8 cellular contexts compared by ENCODE assay signal in the genomic region with DNA sequence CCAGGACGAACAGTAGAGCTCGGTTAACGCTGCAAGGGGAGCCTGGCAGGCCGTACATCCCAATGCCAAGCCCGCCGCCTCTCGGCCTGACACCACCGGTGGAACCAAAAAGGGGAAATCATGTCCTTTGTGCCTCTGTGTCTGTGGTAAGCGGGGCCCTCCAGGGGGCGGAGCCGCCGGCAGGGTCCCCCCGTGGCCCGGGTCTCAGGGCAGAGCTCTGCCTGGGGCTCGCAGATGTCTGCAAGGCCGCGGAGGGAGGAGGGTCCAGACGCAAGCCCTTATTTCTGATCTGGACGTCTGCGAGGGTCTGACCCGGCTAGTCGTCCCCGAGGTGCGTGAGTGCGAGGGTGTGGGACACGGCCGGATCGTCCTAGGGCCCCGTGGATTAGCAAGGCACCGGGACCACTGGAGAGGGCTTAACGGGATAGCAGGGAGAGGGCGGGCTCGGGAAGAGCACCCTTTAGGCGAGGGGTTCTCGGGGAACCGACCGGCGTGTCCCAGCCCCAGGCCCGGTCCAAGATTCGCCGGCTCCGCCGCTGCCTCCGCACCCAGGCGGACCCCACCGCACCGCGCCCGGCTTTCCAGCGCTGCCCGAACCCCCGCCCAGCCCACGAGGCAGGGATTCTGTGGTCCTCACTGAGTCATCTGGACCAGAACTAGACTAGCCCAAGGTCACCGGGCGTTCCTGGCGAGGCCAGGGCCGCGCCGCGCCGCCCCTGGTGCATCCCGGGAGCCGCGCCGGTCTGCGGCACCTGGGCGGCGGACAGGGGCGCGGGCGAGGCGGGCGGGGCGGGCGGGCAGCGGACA. TPM values are rescaled to one million over a fixed set of nuclear protein-coding genes. Genes with fewer than 3 reads are reported as not detected.
DNase-seq lines count a peak whose midpoint lies in the region; ATAC-seq and TF ChIP-seq lines count a peak whose summit lies in the region.

No MANE protein-coding gene starts in this region.

- H3K36me3 ChIP-seq in Caco-2 (ENCODE audit: control insufficient read depth, insufficient read depth, low read length) = no peaks in the 10 kb centered on the region; the same call in 1 of the 2 replicates

- TF ChIP-seq CTCF in Caco-2 (IDR thresholded peaks at IDR 0.05; ENCODE audit: insufficient read depth in 1 of 2, low read depth in 1 of 2, low read length in 1 of 2, severe bottlenecking in 1 of 2, unreplicated experiment in 1 of 2) (peak in 1 of 2 experiments; percentile 9), NB4 (IDR thresholded peaks at IDR 0.05; ENCODE audit: low read depth, low read length) (peak; percentile 62)

- H3K36me3 Mint-ChIP-seq in Caco-2 (ENCODE audit: insufficient read depth, unreplicated experiment) (peaks cover 6% of the 10 kb centered on the region), memory B cell (no peaks in the 10 kb centered on the region)
- peaks cover 7% of the 10 kb centered on the region for H3K36me3 Mint-ChIP-seq in activated CD4-positive, alpha-beta memory T cell treated with anti-CD3 and anti-CD28 coated beads, Interleukin-2, amount 10 ng/mL, durations not matched to agents 7 days and 5 days (ENCODE audit: low read depth)

- H3K27ac Mint-ChIP-seq in Caco-2 (ENCODE audit: unreplicated experiment) (peak overlapping the region; percentile 88), memory B cell (peak overlapping the region; percentile 87)
- peak overlapping the region; percentile 88 for H3K27ac Mint-ChIP-seq in activated CD4-positive, alpha-beta memory T cell treated with anti-CD3 and anti-CD28 coated beads, Interleukin-2, amount 10 ng/mL, durations not matched to agents 7 days and 5 days

- peak overlapping the region; percentile 88 for H3K4me3 Mint-ChIP-seq in Caco-2 (ENCODE audit: unreplicated experiment)
- H3K4me3 Mint-ChIP-seq in activated CD4-positive, alpha-beta memory T cell treated with anti-CD3 and anti-CD28 coated beads, Interleukin-2, amount 10 ng/mL, durations not matched to agents 7 days and 5 days = peak overlapping the region; percentile 91
- peak overlapping the region; percentile 93 for H3K4me3 Mint-ChIP-seq in memory B cell

- H3K9me3 Mint-ChIP-seq in Caco-2 (ENCODE audit: unreplicated experiment) (no peaks in the 10 kb centered on the region), memory B cell (no peaks in the 10 kb centered on the region)
- no peaks in the 10 kb centered on the region for H3K9me3 Mint-ChIP-seq in activated CD4-positive, alpha-beta memory T cell treated with anti-CD3 and anti-CD28 coated beads, Interleukin-2, amount 10 ng/mL, durations not matched to agents 7 days and 5 days

- H3K27me3 Mint-ChIP-seq in Caco-2 (ENCODE audit: insufficient read depth, unreplicated experiment) (no peaks in the 10 kb centered on the region), memory B cell (no peaks in the 10 kb centered on the region)
- H3K27me3 Mint-ChIP-seq in activated CD4-positive, alpha-beta memory T cell treated with anti-CD3 and anti-CD28 coated beads, Interleukin-2, amount 10 ng/mL, durations not matched to agents 7 days and 5 days = no peaks in the 10 kb centered on the region

- CTCF ChIA-PET in Caco-2 (lab: Charles Lee) = interaction anchor here (0.6 to 1.1 kb wide), 6 partner anchors 11 to 316 kb away, joined by 3 to 9 read pairs (median 4); no protein-coding TSS in a partner anchor
- CTCF ChIA-PET in activated CD4-positive, alpha-beta memory T cell treated with anti-CD3 and anti-CD28 coated beads, Interleukin-2, amount 10 ng/mL, durations not matched to agents 7 days and 5 days (lab: Charles Lee) = interaction anchor here (0.5 to 1.6 kb wide), 4 partner anchors 14 to 626 kb away, joined by 3 to 5 read pairs (median 4); no protein-coding TSS in a partner anchor

- no peaks in the 10 kb centered on the region for H3K4me1 ChIP-seq in Caco-2

- DNase-seq in Caco-2 (peak; percentile 48 to 51), NB4 (ENCODE audit: low read depth) (peak; percentile 96), memory B cell (ENCODE audit: low spot score in 2 of 2) (peak; percentile 62 to 67), HPDE6-E6E7 (ENCODE audit: extremely low spot score) (no peak)
- peak; percentile 50 for DNase-seq in activated CD4-positive, alpha-beta memory T cell treated with anti-CD3 and anti-CD28 coated beads, Interleukin-2, amount 10 ng/mL, durations not matched to agents 7 days and 5 days
- peak; percentile 51 for DNase-seq in effector CD8-positive, alpha-beta T cell (lab: John Stamatoyannopoulos, UW)
- DNase-seq in stimulated activated CD8-positive, alpha-beta memory T cell treated with anti-CD3 and anti-CD28 coated beads, Interleukin-12 subunit alpha, Interleukin-12 subunit beta, amount 100 ng/mL, for 4 hours (ENCODE audit: low read depth) = peak; percentile 26

- TF ChIP-seq POLR2A in NB4 (IDR thresholded peaks at IDR 0.05; ENCODE audit: extremely low read depth, insufficient read length) = peak; percentile 63

- POLR2A ChIA-PET in Caco-2 (lab: Charles Lee) = interaction anchor here (0.6 to 2.4 kb wide), 11 partner anchors 52 to 1724 kb away, joined by 3 to 22 read pairs (median 3); a partner anchor contains a TSS
- POLR2A ChIA-PET in activated CD4-positive, alpha-beta memory T cell treated with anti-CD3 and anti-CD28 coated beads, Interleukin-2, amount 10 ng/mL, durations not matched to agents 7 days and 5 days (lab: Charles Lee) = interaction anchor here (0.6 to 4.1 kb wide), 9 partner anchors 9 to 295 kb away, joined by 3 to 55 read pairs (median 3); a partner anchor contains a TSS

- no peaks in the 10 kb centered on the region for H3K9me3 ChIP-seq in Caco-2

- intact Hi-C loops in Caco-2 (cut with micrococcal nuclease; ENCODE audit: unreplicated experiment) = loop anchor here (1.0 to 5.0 kb wide), 2 partner anchors 48 to 118 kb away; a partner anchor contains a TSS

- peak; percentile 16 for ATAC-seq in GM21576 (IDR thresholded peaks at IDR 0.05; ENCODE audit: unreplicated experiment)
- peak; percentile 31 for ATAC-seq in memory B cell (ENCODE audit: low read depth)

- no peaks in the 10 kb centered on the region for H3K4me1 Mint-ChIP-seq in Caco-2 (ENCODE audit: low read depth, unreplicated experiment)
- peaks cover 19% of the 10 kb centered on the region for H3K4me1 Mint-ChIP-seq in activated CD4-positive, alpha-beta memory T cell treated with anti-CD3 and anti-CD28 coated beads, Interleukin-2, amount 10 ng/mL, durations not matched to agents 7 days and 5 days
- peaks cover 8% of the 10 kb centered on the region for H3K4me1 Mint-ChIP-seq in memory B cell

- H3K4me3 ChIP-seq in Caco-2 (ENCODE audit: low read depth, low read length) = peak overlapping the region; percentile 86
- peak overlapping the region; percentile 89 for H3K4me3 ChIP-seq in NB4 (ENCODE audit: low read depth, low read length)

- H3K27me3 ChIP-seq in Caco-2 (replicated peaks; ENCODE audit: control insufficient read depth, insufficient read depth, low read length) = no peaks in the 10 kb centered on the region

- BruUV-seq in Caco-2 (replicated peaks; lab: Mats Ljungman, UMichigan) = TSS peak; percentile 70

RNA-seq across cellular contexts. Expression of a gene that starts 0.9 kb away (rescaled TPM):
- 28.7 and 31.2 TPM in 2 replicates for total RNA-seq in Caco-2 (2022)
- total RNA-seq in activated CD4-positive, alpha-beta memory T cell treated with anti-CD3 and anti-CD28 coated beads, Interleukin-2, amount 10 ng/mL, durations not matched to agents 7 days and 5 days = 10 to 100 TPM; 27.4 to 27.9 TPM
